Comparison of ENCODE assay signal across 29 cellular contexts in genomic region chrY:8092926-8093325, GRCh38.
"Had no signal": no experiment of that assay in that cellular context is flagged by ENCODE, and none has a peak within 500 bp of the region (broad histone marks: within the 10 kb centered on the region; RNA-seq: fewer than 3 reads in every experiment).

No MANE protein-coding gene starts in this region.

- DNase-seq: natural killer cell; occipital lobe; ovary; posterior cingulate gyrus; psoas muscle; right cardiac atrium; right lobe of liver; sigmoid colon; spleen; stimulated activated CD4-positive, alpha-beta T cell treated with anti-CD3 and anti-CD28 coated beads, Interleukin-12 subunit alpha, Interleukin-12 subunit beta, amount 100 ng/mL, for 4 hours; stimulated activated CD4-positive, alpha-beta T cell treated with anti-CD3 and anti-CD28 coated beads, Interleukin-1b, Interleukin-23, amount 100 ng/mL, for 48 hours; stimulated activated CD4-positive, alpha-beta T cell treated with anti-CD3 and anti-CD28 coated beads, Interleukin-4, amount 100 ng/mL, for 1 hour; stimulated activated CD4-positive, alpha-beta T cell treated with anti-CD3 and anti-CD28 coated beads, Interleukin-4, amount 100 ng/mL, for 4 hours; stimulated activated CD8-positive, alpha-beta memory T cell treated with anti-CD3 and anti-CD28 coated beads, Interleukin-4, amount 100 ng/mL, for 48 hours; stimulated activated naive CD4-positive, alpha-beta T cell; stimulated activated naive CD8-positive, alpha-beta T cell treated with anti-CD3 and anti-CD28 coated beads, Interleukin-15, amount 100 ng/mL, for 72 hours; stimulated activated naive CD8-positive, alpha-beta T cell treated with anti-CD3 and anti-CD28 coated beads, Interleukin-15, Interleukin-2, amounts not matched to agents 100 U/mL and 50 U/mL, for 24 hours; substantia nigra; testis; tibial artery; transverse colon; upper lobe of right lung; uterus had no signal

- H2AFZ ChIP-seq: neural progenitor cell, parathyroid adenoma had no signal

- H3K36me3 ChIP-seq: neural progenitor cell, ovary, right lobe of liver, sigmoid colon, spleen, suprapubic skin, tibial artery, transverse colon, upper lobe of right lung, uterus had no signal

- H3K27me3 ChIP-seq: neural progenitor cell, ovary, right lobe of liver, sigmoid colon, spleen, suprapubic skin, testis, tibial artery, transverse colon, upper lobe of right lung, uterus had no signal

- ATAC-seq: natural killer cell; psoas muscle; right cardiac atrium; right lobe of liver; stimulated activated memory B cell treated with anti-CD40 and anti-IgM and Interleukin-4, amounts not matched to agents 10 μg/mL and 1 μg/mL and 100 μg/mL, for 72 hours; stimulated activated naive CD8-positive, alpha-beta T cell treated with anti-CD3 and anti-CD28 coated beads, Interleukin-15, amount 100 ng/mL, for 72 hours; stimulated activated naive CD8-positive, alpha-beta T cell treated with anti-CD3 and anti-CD28 coated beads, Interleukin-15, Interleukin-2, amounts not matched to agents 100 U/mL and 50 U/mL, for 24 hours; upper lobe of right lung had no signal

- H3K4me2 ChIP-seq: neural progenitor cell, smooth muscle cell had no signal

- H3K27ac ChIP-seq: neural progenitor cell, ovary, parathyroid adenoma, psoas muscle, right lobe of liver, sigmoid colon, spleen, testis, tibial artery, transverse colon, upper lobe of right lung, uterus had no signal

- H3K4me3 ChIP-seq: neural progenitor cell, ovary, psoas muscle, right lobe of liver, sigmoid colon, skin epidermis, smooth muscle cell, spleen, suprapubic skin, testis, tibial artery, transverse colon, upper lobe of right lung, uterus had no signal

- H3K9me3 ChIP-seq: ovary, psoas muscle, right lobe of liver, sigmoid colon, spleen, suprapubic skin, testis, tibial artery, transverse colon, upper lobe of right lung, uterus had no signal

- H3K79me2 ChIP-seq: parathyroid adenoma had no signal

- H3K9ac ChIP-seq: neural progenitor cell, parathyroid adenoma had no signal

- H3K4me1 ChIP-seq: neural progenitor cell, parathyroid adenoma, psoas muscle, right lobe of liver, sigmoid colon, spleen, suprapubic skin, testis, tibial artery, transverse colon, upper lobe of right lung, uterus had no signal
